6 cellular contexts compared by ENCODE assay signal in the genomic region with DNA sequence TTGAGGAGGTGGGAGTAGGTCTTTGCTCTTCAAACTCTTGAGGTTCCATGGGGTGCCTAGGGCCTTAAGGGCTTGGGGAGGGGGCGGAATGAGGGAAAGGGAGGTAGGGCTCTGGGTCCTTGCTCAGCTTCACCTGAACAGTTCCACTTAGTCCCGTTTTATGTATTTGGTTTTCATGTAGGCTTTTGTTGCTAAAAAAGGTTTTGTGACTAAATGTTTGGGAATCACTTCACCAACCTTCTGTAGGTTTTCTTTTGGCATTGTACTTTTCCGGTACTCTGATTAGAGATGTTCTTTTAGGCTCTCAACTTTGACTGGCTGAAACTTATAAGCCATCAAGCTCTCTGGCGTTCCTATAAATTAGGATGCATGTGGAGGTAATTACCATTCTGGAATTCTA.
"Had no signal": no experiment of that assay in that cellular context is flagged by ENCODE, and none has a peak within 500 bp of the region (broad histone marks: within the 10 kb centered on the region; RNA-seq: fewer than 3 reads in every experiment).

No MANE protein-coding gene starts in this region.

- DNase-seq: GOT3, H7, HFFc6, KBM-7 had no signal

- H3K36me3 ChIP-seq: HAP-1 had no signal

- H3K27ac ChIP-seq: HL-60 had no signal

- H3K4me3 ChIP-seq: HAP-1 had no signal

- H3K9me3 ChIP-seq: HAP-1 had no signal
